In the genomic region with DNA sequence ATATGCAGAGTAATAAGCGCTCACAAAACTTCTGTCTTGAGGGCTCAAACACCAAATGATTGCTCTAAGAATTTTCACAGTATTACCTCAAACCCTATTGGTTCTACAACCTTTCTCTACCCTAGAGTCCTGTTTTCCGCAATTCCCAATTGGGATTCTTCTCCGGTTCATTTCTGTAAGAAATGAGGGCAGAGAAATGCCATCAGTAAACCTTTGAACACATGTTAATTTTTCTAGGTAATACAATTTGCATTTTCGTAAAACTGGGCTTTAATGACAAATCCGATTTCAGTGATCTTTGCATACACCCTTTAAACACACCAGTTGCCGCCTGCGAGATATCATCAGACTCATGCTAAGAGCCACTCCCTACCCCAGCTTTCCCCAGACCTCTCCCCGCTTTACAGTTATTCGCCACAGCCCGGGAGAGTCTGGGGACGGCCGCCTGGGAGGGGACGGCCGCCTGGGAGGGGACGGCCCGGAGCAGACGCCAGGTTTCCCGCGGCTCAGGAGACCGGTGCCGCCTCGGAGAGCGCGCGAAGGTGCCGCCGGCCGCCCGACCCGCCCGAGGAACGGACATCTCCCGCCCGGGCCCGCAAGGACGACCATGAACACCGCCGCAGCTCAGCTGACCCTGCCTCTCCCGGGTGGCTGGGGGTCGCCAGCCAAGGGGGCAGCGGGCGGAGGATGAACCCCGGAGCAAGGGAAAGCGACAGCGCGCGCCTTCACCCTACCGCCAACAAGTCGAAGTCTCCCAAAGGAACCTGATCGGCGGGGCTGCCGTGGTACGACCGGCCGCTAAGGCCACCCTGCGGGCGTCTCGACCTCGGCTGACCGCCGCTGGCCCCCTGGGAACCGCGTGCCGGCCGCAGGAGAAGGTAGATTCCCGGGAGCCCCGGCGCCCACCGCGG, we compare ENCODE assay signal across 8 cellular contexts. TPM values are rescaled to one million over a fixed set of nuclear protein-coding genes. Genes with fewer than 3 reads are reported as not detected.
A peak's percentile ranks its signal among the peaks of the same experiment; 100 is the strongest.
DNase-seq lines count a peak whose midpoint lies in the region; ATAC-seq and TF ChIP-seq lines count a peak whose summit lies in the region.

No MANE protein-coding gene starts in this region.

- TF ChIP-seq CTCF in AG04450 (IDR thresholded peaks at IDR 0.05; ENCODE audit: low read depth, low read length) (no peak), GM12865 (IDR thresholded peaks at IDR 0.05; ENCODE audit: insufficient read depth, low read depth, low read length, missing control alignments) (no peak), epithelial cell of esophagus (IDR thresholded peaks at IDR 0.05; ENCODE audit: insufficient read depth, low read depth, low read length, missing control alignments) (no peak)

- H3K9me3 ChIP-seq in AG04450 (ENCODE audit: control insufficient read depth, insufficient read depth, low read length) (peaks cover 3% of the 10 kb centered on the region; the same call in 1 of the 2 replicates), mucosa of stomach (ENCODE audit: control insufficient read depth, low read length) (no peaks in the 10 kb centered on the region)

- no peak for DNase-seq in AG04450 (ENCODE audit: low read depth, low spot score)
- DNase-seq in GM12865 (ENCODE audit: low read depth): peak; percentile 78
- DNase-seq in NCI-H1105 (lab: John Stamatoyannopoulos, UW): peak; percentile 23
- peak; percentile 50 for DNase-seq in activated CD4-positive, alpha-beta T cell treated with anti-CD3 and anti-CD28 coated beads for 48 hours
- DNase-seq in epithelial cell of esophagus (ENCODE audit: low read depth): peak; percentile 50
- DNase-seq in superior temporal gyrus (ENCODE audit: extremely low spot score): peak; percentile 17

- H3K4me1 ChIP-seq in mucosa of stomach (ENCODE audit: control insufficient read depth, insufficient read depth, low read length): no peaks in the 10 kb centered on the region

- POLR2A ChIA-PET in AG04450 (lab: Yijun Ruan, JAX): interaction anchor here (0.6 to 0.9 kb wide), 3 partner anchors 74 to 452 kb away, joined by 5 to 6 read pairs (median 6); no protein-coding TSS in a partner anchor

- H3K27ac ChIP-seq in AG04450 (ENCODE audit: low read depth, low read length): peak overlapping the region; percentile 62

- CTCF ChIA-PET in AG04450 (lab: Charles Lee): interaction anchor here (0.6 to 1.9 kb wide), 2 partner anchors 34 to 230 kb away, joined by 3 to 7 read pairs; no protein-coding TSS in a partner anchor

- H3K27me3 ChIP-seq in AG04450 (ENCODE audit: control insufficient read depth, insufficient read depth, low read length) (no peaks in the 10 kb centered on the region), mucosa of stomach (ENCODE audit: control insufficient read depth, insufficient read depth, low read length) (no peaks in the 10 kb centered on the region)

- peak; percentile 35 for ATAC-seq in HG02588 (IDR thresholded peaks at IDR 0.05; ENCODE audit: unreplicated experiment)

- no peaks in the 10 kb centered on the region for H3K36me3 ChIP-seq in mucosa of stomach (ENCODE audit: control insufficient read depth, insufficient read depth, low read length)

- peak overlapping the region; percentile 92 for H3K4me3 ChIP-seq in AG04450 (ENCODE audit: low read depth, low read length)
- H3K4me3 ChIP-seq in GM12865 (ENCODE audit: low read depth, low read length): peak overlapping the region; percentile 84
- peak overlapping the region; percentile 90 for H3K4me3 ChIP-seq in epithelial cell of esophagus (ENCODE audit: low read length)
- peak overlapping the region; percentile 57 for H3K4me3 ChIP-seq in mucosa of stomach (ENCODE audit: low read length)

- peak overlapping the region; percentile 86 for H3K9ac ChIP-seq in mucosa of stomach (ENCODE audit: low read length)

RNA-seq across cellular contexts. Expression of gene SMC6, which starts 0.5 kb away (rescaled TPM):
- 10.2 and 18.3 TPM in 2 replicates for polyA plus RNA-seq in AG04450 (2011; rRNA removed)
- 6.7 and 13.5 TPM in 2 replicates for polyA minus RNA-seq in AG04450 (2011; rRNA and poly(A)+ RNA removed)

RNA-seq across cellular contexts. Expression of gene GEN1, which starts 0.8 kb away (rescaled TPM):
- polyA plus RNA-seq in AG04450 (2011; rRNA removed): 4.0 and 7.5 TPM in 2 replicates
- polyA minus RNA-seq in AG04450 (2011; rRNA and poly(A)+ RNA removed): 4.7 and 14.2 TPM in 2 replicates
